ENCODE assay signal across 8 cellular contexts in the genomic region with DNA sequence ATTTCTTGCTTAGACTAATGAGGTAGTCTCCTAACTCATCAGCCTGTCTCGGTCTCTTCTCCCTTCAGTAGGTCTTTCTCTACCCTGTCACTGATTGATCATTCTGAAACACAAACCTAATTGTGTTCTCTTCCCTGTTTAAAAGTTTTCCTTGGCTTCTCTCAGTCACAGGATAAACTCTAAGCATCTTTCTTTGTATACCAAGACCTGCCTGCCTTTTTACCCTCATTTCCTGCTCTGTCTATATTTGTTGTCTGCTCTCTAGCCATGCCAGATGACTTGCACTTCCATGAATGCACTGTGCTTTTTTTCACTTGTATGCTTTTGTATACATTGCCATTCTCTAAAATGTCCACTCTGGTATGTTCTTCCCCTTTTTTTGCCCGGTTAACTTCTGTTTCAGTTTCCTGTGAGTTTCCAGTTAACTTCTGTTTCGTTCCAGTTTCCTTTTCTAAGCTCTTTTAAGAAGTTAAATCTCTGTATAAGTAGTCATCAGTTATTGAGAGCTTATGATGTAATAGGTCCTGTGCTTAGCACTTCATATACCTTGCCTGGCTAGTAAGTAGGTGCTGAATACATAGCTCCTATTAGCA. TPM values are rescaled to one million over a fixed set of nuclear protein-coding genes. Genes with fewer than 3 reads are reported as not detected.
DNase-seq lines count a peak whose midpoint lies in the region; ATAC-seq and TF ChIP-seq lines count a peak whose summit lies in the region.

No MANE protein-coding gene starts in this region.

- H4K91ac ChIP-seq in H9 (ENCODE audit: insufficient read length, low read depth, low read length) = no peak overlapping the region

- no peak overlapping the region for H2BK120ac ChIP-seq in H9 (ENCODE audit: low read depth, low read length, poor library complexity, severe bottlenecking)

- peaks cover 10% of the 10 kb centered on the region; the same call in 1 of the 2 replicates for H3K79me2 ChIP-seq in H9 (ENCODE audit: insufficient read depth, low read length)

- no peak overlapping the region for H2BK15ac ChIP-seq in H9 (ENCODE audit: low read depth, low read length)

- H3K4me3 Mint-ChIP-seq in H9 = no peak overlapping the region

- H2BK20ac ChIP-seq in H9 (ENCODE audit: low read depth, low read length, poor library complexity, severe bottlenecking) = no peak overlapping the region

- no peak overlapping the region for H3T11ph ChIP-seq in H9 (ENCODE audit: low read length)

- ATAC-seq in GM18870 (IDR thresholded peaks at IDR 0.05; ENCODE audit: unreplicated experiment) (peak; percentile 76), HG02884 (IDR thresholded peaks at IDR 0.05; ENCODE audit: unreplicated experiment) (peak; percentile 61), Panc1 (peak; percentile 43; the same call in 1 of the 2 replicates)

- H3K9me3 Mint-ChIP-seq in H9 = no peaks in the 10 kb centered on the region

- H3K14ac ChIP-seq in H9 (ENCODE audit: insufficient read depth, low read length) = no peak overlapping the region

- H3K9ac ChIP-seq in H9 (ENCODE audit: extremely low read depth, insufficient read length, low read length) = no peak overlapping the region

- H2BK5ac ChIP-seq in H9 (ENCODE audit: insufficient read length, low read length) = no peak overlapping the region

- peak overlapping the region; percentile 49 for H3K27ac ChIP-seq in Panc1 (ENCODE audit: low read length)
- H3K27ac ChIP-seq in substantia nigra (ENCODE audit: low read depth, low read length, poor library complexity, severe bottlenecking) = peak overlapping the region; percentile 68
- H3K27ac ChIP-seq in H9 (ENCODE audit: insufficient read length, low read depth, low read length) = no peak overlapping the region

- H4K5ac ChIP-seq in H9 (ENCODE audit: insufficient read length, low read depth, low read length) = no peak overlapping the region

- no peaks in the 10 kb centered on the region for H3K36me3 ChIP-seq in Panc1 (ENCODE audit: control insufficient read depth, insufficient read depth, low read length)

- POLR2A ChIA-PET in Panc1 (lab: Charles Lee) = no interaction called here

- TF ChIP-seq CTCF in Panc1 (IDR thresholded peaks at IDR 0.05) (no peak), H9 (conservative IDR thresholded peaks at IDR 0.05) (no peak)

- no peak overlapping the region for H2AFZ ChIP-seq in H9 (ENCODE audit: low read length)

- H3K9me3 ChIP-seq in Panc1 (ENCODE audit: control insufficient read depth, insufficient read depth, low read depth, low read length) = no peaks in the 10 kb centered on the region
- no peaks in the 10 kb centered on the region for H3K9me3 ChIP-seq in H9 (ENCODE audit: control insufficient read depth, low read depth, low read length)

- in situ Hi-C loops in Panc1 (cut with HindIII; ENCODE audit: low pct_unique_long_range_greater_than_20kb, low sequenced_read_pairs) = no loop called here

- H3K4me1 Mint-ChIP-seq in H9 = no peaks in the 10 kb centered on the region; a peak in 1 of 4 replicates

- intact Hi-C loops in Panc1 (cut with micrococcal nuclease; ENCODE audit: unreplicated experiment) = no loop called here

- no peaks in the 10 kb centered on the region for H3K27me3 Mint-ChIP-seq in H9 (ENCODE audit: low read depth)

- no peak overlapping the region for H3K56ac ChIP-seq in H9 (ENCODE audit: insufficient read length, low read depth, low read length)

- H2AK5ac ChIP-seq in H9 (ENCODE audit: insufficient read length, low read length) = no peak overlapping the region

- no peak overlapping the region for H3K4ac ChIP-seq in H9 (ENCODE audit: low read depth, low read length)

- no peak overlapping the region for H3K4me2 ChIP-seq in H9 (ENCODE audit: insufficient read depth, insufficient read length, low read length)

- H2BK12ac ChIP-seq in H9 (ENCODE audit: insufficient read length, low read depth, low read length) = no peak overlapping the region

- no peak overlapping the region for H3K23ac ChIP-seq in H9 (ENCODE audit: insufficient read length, low read depth, low read length)

- H4K20me1 ChIP-seq in H9 (ENCODE audit: control insufficient read depth, insufficient read depth, insufficient read length) = no peaks in the 10 kb centered on the region

- H3K79me1 ChIP-seq in H9 (ENCODE audit: insufficient read depth, low read depth, low read length, poor library complexity, severe bottlenecking) = peaks cover 3% of the 10 kb centered on the region

- no peak overlapping the region for H3K4me3 ChIP-seq in Panc1 (ENCODE audit: low read depth in 2 of 2, low read length in 2 of 2)

- no peak overlapping the region for H4K8ac ChIP-seq in H9 (replicated peaks; ENCODE audit: insufficient read length, low read depth, low read length)

- DNase-seq in Panc1 (ENCODE audit: low read depth, low spot score) = no peak
- DNase-seq in germinal center (ENCODE audit: low spot score) = peak; percentile 63
- DNase-seq in substantia nigra (lab: John Stamatoyannopoulos, UW) = peak in 1 of 49 donors; percentile 20
- no peak for DNase-seq in activated CD4-positive, alpha-beta T cell treated with anti-CD3 and anti-CD28 coated beads for 4 hours
- no peak for DNase-seq in H9
- no peak for DNase-seq in occipital lobe (lab: John Stamatoyannopoulos, UW)

- H3K27me3 ChIP-seq in Panc1 (ENCODE audit: control insufficient read depth, insufficient read depth, low read length) (no peaks in the 10 kb centered on the region), H9 (ENCODE audit: insufficient read depth, low read length) (no peaks in the 10 kb centered on the region)

- WGBS in H9 (ENCODE audit: extremely low coverage, insufficient read length, low lambda C conversion rate) = no CpG with 5 or more reads among the region's 3 CpGs

- peaks cover 0 to 3% (median 0%) of the 10 kb centered on the region in 3 experiments; a peak in 1 of 7 replicates for H3K36me3 Mint-ChIP-seq in H9 (ENCODE audit: insufficient read depth in 1 of 3, low read depth in 3 of 3)

- no peak overlapping the region for H3K27ac Mint-ChIP-seq in H9

- no peak overlapping the region for H3K18ac ChIP-seq in H9 (ENCODE audit: insufficient read length, low read depth, low read length)

- peaks cover 12% of the 10 kb centered on the region for H3K4me1 ChIP-seq in Panc1 (ENCODE audit: control insufficient read depth, insufficient read depth, low read length)
- no peaks in the 10 kb centered on the region; the same call in 1 of the 2 replicates for H3K4me1 ChIP-seq in H9 (ENCODE audit: insufficient read depth, low read length)

- no TSS peak for BruUV-seq in Panc1 (replicated peaks; lab: Mats Ljungman, UMichigan)

- H3K23me2 ChIP-seq in H9 (ENCODE audit: insufficient read length, low read depth, low read length, poor library complexity, severe bottlenecking) = no peaks in the 10 kb centered on the region

- CTCF ChIA-PET in Panc1 (lab: Charles Lee) = no interaction called here

RNA-seq across cellular contexts. Expression of a gene that starts 12.8 kb away (rescaled TPM):
- total RNA-seq in Panc1 (2021; ENCODE audit: unreplicated experiment) = 30.2 TPM
- polyA plus RNA-seq in Panc1 (2012; ENCODE audit: insufficient read length) = 16.4 TPM
- total RNA-seq in H9 (2021) = 20.0 and 21.6 TPM in 2 replicates
- 60.0 TPM for total RNA-seq in occipital lobe
